16 cellular contexts compared by ENCODE assay signal in genomic region chr20:52003976-52004375, GRCh38.
A peak's percentile ranks its signal among the peaks of the same experiment; 100 is the strongest.
DNase-seq lines count a peak whose midpoint lies in the region; ATAC-seq and TF ChIP-seq lines count a peak whose summit lies in the region.
"Had no signal": no experiment of that assay in that cellular context is flagged by ENCODE, and none has a peak within 500 bp of the region (broad histone marks: within the 10 kb centered on the region; RNA-seq: fewer than 3 reads in every experiment).

No MANE protein-coding gene starts in this region.

- H3K4me3 ChIP-seq in HEK293 (ENCODE audit: low read depth, low read length) (no peak overlapping the region), SK-N-MC (no peak overlapping the region), brain microvascular endothelial cell (ENCODE audit: low read depth, low read length) (no peak overlapping the region)
- H3K4me3 ChIP-seq: right atrium auricular region, upper lobe of right lung had no signal

- no peak overlapping the region for H3K9ac ChIP-seq in SK-N-MC (ENCODE audit: insufficient read length)

- peak overlapping the region; percentile 23 for H3K27ac Mint-ChIP-seq in type B pancreatic cell
- H3K27ac Mint-ChIP-seq: activated naive CD4-positive, alpha-beta T cell treated with anti-CD3 and anti-CD28 coated beads, Interleukin-2, amount 50 U/mL, for 72 hours had no signal

- no peaks in the 10 kb centered on the region for H3K27me3 ChIP-seq in brain microvascular endothelial cell (replicated peaks)
- H3K27me3 ChIP-seq: right atrium auricular region, upper lobe of right lung had no signal

- POLR2A ChIA-PET in HEK293 (lab: Yijun Ruan, JAX) = no interaction called here

- no peaks in the 10 kb centered on the region for H3K27me3 Mint-ChIP-seq in type B pancreatic cell

- H3K36me3 ChIP-seq in HEK293 (ENCODE audit: control insufficient read depth in 2 of 2, insufficient read depth in 1 of 2, low read length in 2 of 2) = no peaks in the 10 kb centered on the region
- H3K36me3 ChIP-seq in SK-N-MC (ENCODE audit: insufficient read depth, low read length) = no peaks in the 10 kb centered on the region
- H3K36me3 ChIP-seq in brain microvascular endothelial cell (replicated peaks) = no peaks in the 10 kb centered on the region
- H3K36me3 ChIP-seq: right atrium auricular region, upper lobe of right lung had no signal

- H3K4me3 Mint-ChIP-seq in type B pancreatic cell = peak overlapping the region; percentile 36

- TF ChIP-seq CTCF in HEK293 (tag by site-specific recombination; IDR thresholded peaks at IDR 0.05) = no peak
- no peak for TF ChIP-seq CTCF in type B pancreatic cell (conservative IDR thresholded peaks at IDR 0.05)
- TF ChIP-seq CTCF in brain microvascular endothelial cell (IDR thresholded peaks at IDR 0.05; ENCODE audit: low read depth, low read length, missing control alignments) = no peak

- no peaks in the 10 kb centered on the region for H3K36me3 Mint-ChIP-seq in type B pancreatic cell
- H3K36me3 Mint-ChIP-seq: activated naive CD4-positive, alpha-beta T cell treated with anti-CD3 and anti-CD28 coated beads, Interleukin-2, amount 50 U/mL, for 72 hours had no signal

- peak; percentile 93 for DNase-seq in NCI-H2171 treated with DMSO at 0.1 percent for 48 hours (lab: John Stamatoyannopoulos, UW)
- no peak for DNase-seq in SK-N-MC (ENCODE audit: low read depth, low spot score)
- DNase-seq in type B pancreatic cell (ENCODE audit: extremely low spot score, unreplicated experiment) = no peak
- DNase-seq in brain microvascular endothelial cell = no peak
- DNase-seq: activated CD4-positive, CD25-positive, alpha-beta regulatory T cell treated with anti-CD3 and anti-CD28 coated beads, Interleukin-2, amount 50 U/mL, for 72 hours; cerebellar nuclear complex; foreskin melanocyte; hypothalamus; RPMI8226; stimulated activated CD4-positive, alpha-beta T cell treated with anti-CD3 and anti-CD28 coated beads, Interleukin-12 subunit alpha, Interleukin-12 subunit beta, amount 100 ng/mL, for 4 hours; upper lobe of right lung had no signal

- ATAC-seq in GM21367 (IDR thresholded peaks at IDR 0.05; ENCODE audit: unreplicated experiment) (no peak), HG02678 (IDR thresholded peaks at IDR 0.05; ENCODE audit: unreplicated experiment) (no peak)
- ATAC-seq: activated naive CD4-positive, alpha-beta T cell treated with anti-CD3 and anti-CD28 coated beads, Interleukin-2, amount 50 U/mL, for 72 hours; upper lobe of right lung had no signal

- peaks cover 18% of the 10 kb centered on the region for H3K4me1 ChIP-seq in HEK293 (ENCODE audit: control insufficient read depth, insufficient read depth, low read length)
- H3K4me1 ChIP-seq: right atrium auricular region, upper lobe of right lung had no signal

- peaks cover 40% of the 10 kb centered on the region for H3K4me1 Mint-ChIP-seq in type B pancreatic cell (ENCODE audit: unreplicated experiment)

- no peak overlapping the region for H3K27ac ChIP-seq in HEK293 (ENCODE audit: extremely low read depth, low read depth, low read length)
- H3K27ac ChIP-seq in SK-N-MC = peak overlapping the region; percentile 52
- H3K27ac ChIP-seq in brain microvascular endothelial cell = no peak overlapping the region
- H3K27ac ChIP-seq: right atrium auricular region, upper lobe of right lung had no signal

- H3K9me3 Mint-ChIP-seq in type B pancreatic cell = no peaks in the 10 kb centered on the region
- H3K9me3 Mint-ChIP-seq: activated naive CD4-positive, alpha-beta T cell treated with anti-CD3 and anti-CD28 coated beads, Interleukin-2, amount 50 U/mL, for 72 hours had no signal

- CTCF ChIA-PET in HEK293 (lab: Yijun Ruan, JAX) = interaction anchor here (0.5 kb wide), 1 partner anchor 16 kb away, joined by 4 read pairs; no protein-coding TSS in a partner anchor

- in situ Hi-C loops in brain microvascular endothelial cell (cut with HindIII; ENCODE audit: low pct_ligation_motif_present, low sequenced_read_pairs) = no loop called here

- H3K9me3 ChIP-seq in HEK293 (ENCODE audit: control insufficient read depth, insufficient read depth, low read depth, low read length) (no peaks in the 10 kb centered on the region), SK-N-MC (ENCODE audit: low read depth, low read length) (no peaks in the 10 kb centered on the region)
- H3K9me3 ChIP-seq: right atrium auricular region, upper lobe of right lung had no signal

TF ChIP-seq in HEK293, 187 proteins besides CTCF, POLR2A, EP300 and RAD21:
- no peak for TF ChIP-seq ZNF114 (tag by site-specific recombination; IDR thresholded peaks at IDR 0.05)
- TF ChIP-seq HOXD13 (CRISPR knock-in tag; IDR thresholded peaks at IDR 0.05; ENCODE audit: borderline replicate concordance) = no peak
- peak; percentile 28; the same call in 1 of the 2 replicates for TF ChIP-seq KLF1 (tag by site-specific recombination; IDR thresholded peaks at IDR 0.05)
